19 cellular contexts compared by ENCODE assay signal in the genomic region with DNA sequence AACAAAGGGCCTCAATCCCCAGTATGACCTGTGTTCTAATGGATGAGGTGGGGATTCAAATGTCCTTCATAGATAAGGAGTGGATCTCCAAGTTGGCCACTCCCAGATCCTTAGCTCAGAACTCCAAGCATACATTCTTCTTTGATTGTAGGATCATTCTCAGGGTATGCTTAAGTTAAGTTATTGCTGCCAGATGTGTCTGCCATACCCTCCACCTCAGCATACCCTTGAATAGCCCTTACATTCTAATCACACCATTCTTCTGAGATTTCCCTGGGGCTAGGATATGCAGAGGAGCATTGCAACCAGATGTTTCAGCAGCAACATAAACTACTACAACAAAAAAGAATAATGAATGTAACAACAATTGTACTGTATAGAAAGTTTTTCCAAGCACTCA. TPM values are rescaled to one million over a fixed set of nuclear protein-coding genes. Genes with fewer than 3 reads are reported as not detected.
DNase-seq lines count a peak whose midpoint lies in the region; ATAC-seq and TF ChIP-seq lines count a peak whose summit lies in the region.
"Had no signal": no experiment of that assay in that cellular context is flagged by ENCODE, and none has a peak within 500 bp of the region (broad histone marks: within the 10 kb centered on the region; RNA-seq: fewer than 3 reads in every experiment).

No MANE protein-coding gene starts in this region.

- no peaks in the 10 kb centered on the region for H3K79me2 ChIP-seq in trophoblast cell (ENCODE audit: control insufficient read depth, insufficient read depth, low read length, poor library complexity)

- intact Hi-C loops in body of pancreas (cut with DNase I) = no loop called here

- H3K4me2 ChIP-seq in trophoblast cell (ENCODE audit: low read length) = no peak overlapping the region

- 0 out of 2 replicates have a peak, but pooled peaks cover 3% of the 10 kb centered on the region for H3K27me3 Mint-ChIP-seq in HFFc6 (ENCODE audit: insufficient read depth)

- H3K27ac ChIP-seq in trophoblast cell (ENCODE audit: low read depth, low read length) (no peak overlapping the region), body of pancreas (no peak overlapping the region)
- H3K27ac ChIP-seq: RWPE1 had no signal

- H3K9me3 ChIP-seq in trophoblast cell (ENCODE audit: insufficient read depth, low read depth, low read length) (no peaks in the 10 kb centered on the region), body of pancreas (no peaks in the 10 kb centered on the region)
- H3K9me3 ChIP-seq: BE2C, SJSA1 had no signal

- H2BK5ac ChIP-seq in trophoblast cell (ENCODE audit: low read depth, low read length, poor library complexity) = no peak overlapping the region

- H3K9me3 Mint-ChIP-seq in HFFc6 = no peaks in the 10 kb centered on the region
- H3K9me3 Mint-ChIP-seq: CD8-positive, alpha-beta T cell had no signal

- H3K4me1 ChIP-seq in trophoblast cell (ENCODE audit: control insufficient read depth in 1 of 2, insufficient read depth in 2 of 2, low read length in 2 of 2) (no peaks in the 10 kb centered on the region), body of pancreas (no peaks in the 10 kb centered on the region)
- H3K4me1 ChIP-seq: BE2C had no signal

- TF ChIP-seq POLR2A in body of pancreas (IDR thresholded peaks at IDR 0.05) = no peak

- no peak overlapping the region for H3K9ac ChIP-seq in trophoblast cell (ENCODE audit: low read length)

- DNase-seq in AG10803 (ENCODE audit: low read depth) (peak; percentile 87), HFFc6 (peak; percentile 43), fibroblast of gingiva (ENCODE audit: low read depth) (peak; percentile 45), trophoblast cell (peak; percentile 33 to 77), body of pancreas (no peak), AML-193 (lab: John Stamatoyannopoulos, UW) (no peak)
- DNase-seq: BE2C; CD8-positive, alpha-beta T cell; DMS79 treated with DMSO at 0.1 percent for 48 hours; GDM1; NCI-H1417 treated with DMSO at 0.1 percent for 48 hours; NCI-H2029; NCI-H2171 treated with DMSO at 0.1 percent for 48 hours; NCI-H446 treated with DMSO at 0.1 percent for 48 hours had no signal

- no peak overlapping the region for H2AFZ ChIP-seq in trophoblast cell (ENCODE audit: insufficient read depth, low read length, poor library complexity)

- H3K18ac ChIP-seq in trophoblast cell (ENCODE audit: low read length) = no peak overlapping the region

- TF ChIP-seq CTCF in AG10803 (conservative IDR thresholded peaks at IDR 0.05; ENCODE audit: low read length) = no peak
- no peak for TF ChIP-seq CTCF in HFFc6 (IDR thresholded peaks at IDR 0.05)
- no peak for TF ChIP-seq CTCF in body of pancreas (IDR thresholded peaks at IDR 0.05)

- H4K91ac ChIP-seq in trophoblast cell (ENCODE audit: low read depth, low read length) = no peak overlapping the region

- H3K4ac ChIP-seq in trophoblast cell (ENCODE audit: low read depth, low read length) = no peak overlapping the region

- H4K8ac ChIP-seq in trophoblast cell (ENCODE audit: low read depth, low read length) = no peak overlapping the region

- peaks cover 56% of the 10 kb centered on the region for H3K4me1 Mint-ChIP-seq in HFFc6 (ENCODE audit: low read depth)

- H3K36me3 ChIP-seq in trophoblast cell (ENCODE audit: control insufficient read depth in 1 of 2, insufficient read depth in 2 of 2, low read length in 2 of 2) (no peaks in the 10 kb centered on the region), body of pancreas (replicated peaks in 1 of 2; ENCODE audit: insufficient read depth in 1 of 2, low read depth in 2 of 2) (no peaks in the 10 kb centered on the region)
- H3K36me3 ChIP-seq: BE2C, SJSA1 had no signal

- no peak overlapping the region for H3K14ac ChIP-seq in trophoblast cell (ENCODE audit: low read length)

- no peak for ATAC-seq in body of pancreas
- ATAC-seq in GM18858 (IDR thresholded peaks at IDR 0.05; ENCODE audit: unreplicated experiment) = no peak
- ATAC-seq: CD8-positive, alpha-beta T cell had no signal

- H3K4me3 ChIP-seq in AG10803 (ENCODE audit: low read length) (no peak overlapping the region), trophoblast cell (ENCODE audit: low read depth, low read length) (no peak overlapping the region), body of pancreas (no peak overlapping the region)
- H3K4me3 ChIP-seq: SJSA1 had no signal

- no peak overlapping the region for H2AK5ac ChIP-seq in trophoblast cell (ENCODE audit: low read length)

- H3K36me3 Mint-ChIP-seq in HFFc6 (ENCODE audit: low read depth) = peaks cover 5% of the 10 kb centered on the region
- H3K36me3 Mint-ChIP-seq: CD8-positive, alpha-beta T cell had no signal

- H3K79me1 ChIP-seq in trophoblast cell (ENCODE audit: low read length) = no peaks in the 10 kb centered on the region

- H3K4me3 Mint-ChIP-seq in HFFc6 = no peak overlapping the region
- H3K4me3 Mint-ChIP-seq: CD8-positive, alpha-beta T cell had no signal

- peak overlapping the region; percentile 83 for H3K27ac Mint-ChIP-seq in HFFc6
- H3K27ac Mint-ChIP-seq: CD8-positive, alpha-beta T cell had no signal

- H2BK12ac ChIP-seq in trophoblast cell (ENCODE audit: low read length) = no peak overlapping the region

- H2BK120ac ChIP-seq in trophoblast cell (ENCODE audit: insufficient read depth, low read length, poor library complexity) = no peak overlapping the region

- H4K12ac ChIP-seq in trophoblast cell (ENCODE audit: low read depth, low read length) = no peak overlapping the region

- no peaks in the 10 kb centered on the region for H3K27me3 ChIP-seq in trophoblast cell (ENCODE audit: insufficient read depth, low read length)
- H3K27me3 ChIP-seq in body of pancreas = no peaks in the 10 kb centered on the region
- H3K27me3 ChIP-seq: BE2C, SJSA1 had no signal

- no peak overlapping the region for H3K23ac ChIP-seq in trophoblast cell (ENCODE audit: low read length)

RNA-seq across cellular contexts. Expression of gene KRTAP2-4, which starts 1.6 kb away (rescaled TPM):
- total RNA-seq in HFFc6 (2021; fragmentation: NEBNext Ultra II Directional; extraction: Animal tissue kit (Norgen Biotek cat#: 25700)) = not detected
- polyA plus RNA-seq in trophoblast cell (2013) = not detected in 2 replicates
- total RNA-seq in body of pancreas = not detected
- total RNA-seq: A673; CD8-positive, alpha-beta T cell; H4; SJSA1 had no signal

RNA-seq across cellular contexts. Expression of gene KRTAP2-3, which starts 7.4 kb away (rescaled TPM):
- total RNA-seq in HFFc6 (2021; fragmentation: NEBNext Ultra II Directional; extraction: Animal tissue kit (Norgen Biotek cat#: 25700)) = 100 to 1,000 TPM in 1 of 6 experiments, 10 to 100 TPM in 5; 30.3 to 105 (median 44.4) TPM
- polyA plus RNA-seq in trophoblast cell (2013) = 0.68 and 1.1 TPM in 2 replicates
- total RNA-seq in body of pancreas = not detected
- total RNA-seq: A673; CD8-positive, alpha-beta T cell; H4; SJSA1 had no signal

RNA-seq across cellular contexts. Expression of gene KRTAP2-2, which starts 12.3 kb away (rescaled TPM):
- under 1 TPM in 4 of 6 experiments, not detected in 2; 0.46 to 0.96 (median 0.53) TPM for total RNA-seq in HFFc6 (2021; fragmentation: NEBNext Ultra II Directional; extraction: Animal tissue kit (Norgen Biotek cat#: 25700))
- not detected in 2 replicates for polyA plus RNA-seq in trophoblast cell (2013)
- total RNA-seq in body of pancreas = not detected
- total RNA-seq: A673; CD8-positive, alpha-beta T cell; H4; SJSA1 had no signal

RNA-seq across cellular contexts. Expression of gene KRTAP4-7, which starts 16.7 kb away (rescaled TPM):
- total RNA-seq in HFFc6 (2021; fragmentation: NEBNext Ultra II Directional; extraction: Animal tissue kit (Norgen Biotek cat#: 25700)) = not detected
- polyA plus RNA-seq in trophoblast cell (2013) = not detected in 2 replicates
- not detected for total RNA-seq in body of pancreas
- total RNA-seq: A673; CD8-positive, alpha-beta T cell; H4; SJSA1 had no signal

RNA-seq across cellular contexts. Expression of gene KRTAP2-1, which starts 20.2 kb away (rescaled TPM):
- total RNA-seq in HFFc6 (2021; fragmentation: NEBNext Ultra II Directional; extraction: Animal tissue kit (Norgen Biotek cat#: 25700)) = under 1 TPM in 1 of 6 experiments, not detected in 5; 0.38 TPM
- polyA plus RNA-seq in trophoblast cell (2013) = not detected in 2 replicates
- not detected for total RNA-seq in body of pancreas
- total RNA-seq: A673; CD8-positive, alpha-beta T cell; H4; SJSA1 had no signal

Comparison
In these comparisons a context has a peak if more than half of its experiments do, and no peak if none do; other contexts are left out.
1. DNase-seq: peak in AG10803 (single experiment), HFFc6 (single experiment), fibroblast of gingiva (single experiment) and trophoblast cell (2 of 2); none in body of pancreas (0 of 4) and AML-193 (0 of 2).
2. RNA of gene KRTAP2-3, which starts 7.4 kb away (total RNA-seq): 30.3 to 105 TPM in HFFc6; not detected in body of pancreas; every median in the first group is over 10 times any median in the second.